28 cellular contexts compared by ENCODE assay signal in genomic region chrX:79413963-79414362, GRCh38.
"Had no signal": no experiment of that assay in that cellular context is flagged by ENCODE, and none has a peak within 500 bp of the region (broad histone marks: within the 10 kb centered on the region; RNA-seq: fewer than 3 reads in every experiment).

No MANE protein-coding gene starts in this region.

- FAIRE-seq: bronchial epithelial cell had no signal

- H3K4me3 ChIP-seq: ascending aorta, cardiac muscle cell had no signal

- H3K9me3 ChIP-seq: ascending aorta had no signal

- DNase-seq: activated CD4-positive, alpha-beta memory T cell treated with anti-CD3 and anti-CD28 coated beads, Interleukin-2, amount 10 ng/mL, durations not matched to agents 7 days and 5 days; activated CD4-positive, alpha-beta T cell treated with anti-CD3 and anti-CD28 coated beads for 1 hour; activated CD4-positive, alpha-beta T cell treated with anti-CD3 and anti-CD28 coated beads for 36 hours; activated CD4-positive, alpha-beta T cell treated with anti-CD3 and anti-CD28 coated beads for 48 hours; activated CD4-positive, alpha-beta T cell treated with anti-CD3 and anti-CD28 coated beads, Interleukin-2, amount 10 ng/mL, durations not matched to agents 7 days and 5 days; activated CD4-positive, alpha-beta T cell treated with anti-CD3 and anti-CD28 coated beads, Interleukin-2, amount 50 U/mL, for 48 hours; activated CD4-positive, CD25-positive, alpha-beta regulatory T cell; activated CD8-positive, alpha-beta memory T cell treated with anti-CD3 and anti-CD28 coated beads for 24 hours; activated CD8-positive, alpha-beta memory T cell treated with anti-CD3 and anti-CD28 coated beads, Interleukin-2, amount 10 ng/mL, durations not matched to agents 7 days and 5 days; activated CD8-positive, alpha-beta memory T cell treated with anti-CD3 and anti-CD28 coated beads, Interleukin-2, amount 50 U/mL, for 48 hours; activated CD8-positive, alpha-beta T cell treated with anti-CD3 and anti-CD28 coated beads, Interleukin-2, amount 10 ng/mL, durations not matched to agents 7 days and 5 days; activated effector memory CD4-positive, alpha-beta T cell treated with Interleukin-2 at 50 U/mL for 16 hours; activated gamma-delta T cell; activated naive CD4-positive, alpha-beta T cell treated with anti-CD3 and anti-CD28 coated beads, Interleukin-2, amount 10 ng/mL, durations not matched to agents 7 days and 5 days; activated naive CD4-positive, alpha-beta T cell treated with Interleukin-2 at 50 U/mL for 16 hours; activated naive CD8-positive, alpha-beta T cell treated with anti-CD3 and anti-CD28 coated beads, Interleukin-2, amount 10 ng/mL, durations not matched to agents 7 days and 5 days; activated naive CD8-positive, alpha-beta T cell treated with anti-CD3 and anti-CD28 coated beads, Interleukin-2, amount 50 U/mL, for 24 hours; activated T-cell treated with anti-CD3 and anti-CD28 coated beads, Interleukin-2, amount 50 U/mL, for 24 hours; activated T-cell treated with anti-CD3 and anti-CD28 coated beads, Interleukin-2, amount 50 U/mL, for 48 hours; amygdala; anterior cingulate cortex; caudate nucleus; T-helper 17 cell; T-helper 9 cell; WERI-Rb-1 had no signal

- H3K36me3 ChIP-seq: ascending aorta, cardiac muscle cell, WERI-Rb-1 had no signal

- H3K27ac ChIP-seq: ascending aorta, cardiac muscle cell, WERI-Rb-1 had no signal

- H3K27me3 ChIP-seq: ascending aorta, cardiac muscle cell had no signal

- H3K4me1 ChIP-seq: ascending aorta had no signal
